Comparison of ENCODE assay signal across 1 cellular context in genomic region chr7:20395094-20395493, GRCh38.
TF ChIP-seq lines count a peak whose summit lies in the region.

No MANE protein-coding gene starts in this region.

TF ChIP-seq in GM12878, 131 proteins besides CTCF, POLR2A, EP300 and RAD21 (continued from another document):
- TF ChIP-seq RFX5 (IDR thresholded peaks at IDR 0.05; ENCODE audit: low read depth, low read length) = no peak
